Comparison of ENCODE assay signal across 8 cellular contexts in genomic region chr13:73708393-73708985, GRCh38.
DNase-seq lines count a peak whose midpoint lies in the region; ATAC-seq, FAIRE-seq and TF ChIP-seq lines count a peak whose summit lies in the region.

No MANE protein-coding gene starts in this region.

- H2AFZ ChIP-seq in OCI-LY3 (ENCODE audit: low read depth, low read length): no peak overlapping the region

- H3K27ac ChIP-seq in OCI-LY3 (ENCODE audit: low read length) (no peak overlapping the region), psoas muscle (no peak overlapping the region)

- WGBS in psoas muscle, 3 donors: 35 to 44% (median 35%) methylated on average over 1 of the region's 1 CpG

- H3K79me2 ChIP-seq in OCI-LY3 (ENCODE audit: low read length): no peaks in the 10 kb centered on the region

- ATAC-seq in GM21529 (IDR thresholded peaks at IDR 0.05; ENCODE audit: unreplicated experiment) (peak; percentile 91), psoas muscle (peak; percentile 51 to 97 (median 78))

- no peak overlapping the region for H3K4me3 ChIP-seq in OCI-LY3 (ENCODE audit: low read length)
- H3K4me3 ChIP-seq in psoas muscle: no peak overlapping the region

- H3K36me3 ChIP-seq in OCI-LY3 (replicated peaks; ENCODE audit: low read depth, low read length): peaks cover under 1% of the 10 kb centered on the region
- peaks cover 2 to 14% of the 10 kb centered on the region in 2 donors for H3K36me3 ChIP-seq in psoas muscle (ENCODE audit: insufficient read depth in 1 of 2, low read depth in 1 of 2)

- H3K27me3 ChIP-seq in OCI-LY3 (ENCODE audit: low read depth, low read length) (no peaks in the 10 kb centered on the region), psoas muscle (ENCODE audit: insufficient read depth in 3 of 3, low read length in 2 of 3) (no peaks in the 10 kb centered on the region)

- no peaks in the 10 kb centered on the region for H4K20me1 ChIP-seq in OCI-LY3 (ENCODE audit: insufficient read depth, low read length)

- intact Hi-C loops in psoas muscle (cut with DNase I): loop anchor here (5.0 kb wide), 1 partner anchor 651 kb away; the partner anchor contains the start of gene KLF5 (in 2 of the 2)

- peak; percentile 67 for DNase-seq in DMS 273 (lab: John Stamatoyannopoulos, UW; ENCODE audit: unreplicated experiment)
- DNase-seq in DMS 273 treated with DMSO at 0.1 percent for 48 hours (lab: John Stamatoyannopoulos, UW): no peak
- peak; percentile 23 for DNase-seq in HTR-8/SVneo (ENCODE audit: insufficient read length, low spot score)
- DNase-seq in activated naive CD4-positive, alpha-beta T cell treated with Interleukin-2 at 50 U/mL for 16 hours: peak; percentile 57
- DNase-seq in glomerular endothelial cell (ENCODE audit: extremely low read depth, low read depth, low spot score): peak; percentile 36
- no peak for DNase-seq in psoas muscle

- no peak overlapping the region for H3K9ac ChIP-seq in OCI-LY3 (ENCODE audit: low read length)

- FAIRE-seq in HTR-8/SVneo (lab: Jason Lieb, UNC): no peak

- TF ChIP-seq CTCF in OCI-LY3 (IDR thresholded peaks at IDR 0.05; ENCODE audit: low read depth, low read length) (peak; percentile 97), psoas muscle (IDR thresholded peaks at IDR 0.05) (peak; percentile 74)

- H3K4me2 ChIP-seq in OCI-LY3 (ENCODE audit: low read length): no peak overlapping the region

- H3K9me3 ChIP-seq in OCI-LY3 (ENCODE audit: insufficient read depth, low read length) (no peaks in the 10 kb centered on the region), psoas muscle (no peaks in the 10 kb centered on the region)

- no peaks in the 10 kb centered on the region for H3K4me1 ChIP-seq in OCI-LY3 (ENCODE audit: low read length)
- no peaks in the 10 kb centered on the region for H3K4me1 ChIP-seq in psoas muscle

Comparison
In these comparisons a context has a peak if more than half of its experiments do, and no peak if none do; other contexts are left out.
1. DNase-seq: peak in DMS 273 (single experiment), HTR-8/SVneo (single experiment), activated naive CD4-positive, alpha-beta T cell treated with Interleukin-2 at 50 U/mL for 16 hours (single experiment) and glomerular endothelial cell (single experiment); none in DMS 273 treated with DMSO at 0.1 percent for 48 hours (single experiment) and psoas muscle (0 of 2).